9 cellular contexts compared by ENCODE assay signal in genomic region chr13:40639226-40639681, GRCh38. TPM values are rescaled to one million over a fixed set of nuclear protein-coding genes. Genes with fewer than 3 reads are reported as not detected.
DNase-seq lines count a peak whose midpoint lies in the region; ATAC-seq and TF ChIP-seq lines count a peak whose summit lies in the region.
"Had no signal": no experiment of that assay in that cellular context is flagged by ENCODE, and none has a peak within 500 bp of the region (broad histone marks: within the 10 kb centered on the region; RNA-seq: fewer than 3 reads in every experiment).

No MANE protein-coding gene starts in this region.

- H3K9me3 ChIP-seq in adrenal gland (replicated peaks in 1 of 3) (no peaks in the 10 kb centered on the region), left lung (no peaks in the 10 kb centered on the region), subcutaneous abdominal adipose tissue (ENCODE audit: control insufficient read depth in 5 of 5, low read length in 5 of 5) (no peaks in the 10 kb centered on the region)

- peak overlapping the region in 1 of 4 donors; percentile 5 for H3K4me3 ChIP-seq in adrenal gland
- no peak overlapping the region for H3K4me3 ChIP-seq in left lung
- H3K4me3 ChIP-seq in subcutaneous abdominal adipose tissue (ENCODE audit: low read depth in 1 of 5, low read length in 5 of 5): peak overlapping the region in 1 of 5 donors; percentile 34
- no peak overlapping the region for H3K4me3 ChIP-seq in H7 (ENCODE audit: insufficient read depth, low read depth, low read length)

- intact Hi-C loops in adrenal gland (cut with DNase I) (no loop called here), left lung (cut with DNase I) (no loop called here)

- no peaks in the 10 kb centered on the region for H3K27me3 ChIP-seq in adrenal gland
- H3K27me3 ChIP-seq in left lung: no peaks in the 10 kb centered on the region
- no peaks in the 10 kb centered on the region for H3K27me3 ChIP-seq in subcutaneous abdominal adipose tissue (ENCODE audit: control insufficient read depth in 5 of 5, insufficient read depth in 4 of 5, low read length in 5 of 5)
- no peaks in the 10 kb centered on the region for H3K27me3 ChIP-seq in H7 (ENCODE audit: control insufficient read depth, insufficient read depth, low read length)

- H3K4me1 ChIP-seq in adrenal gland (replicated peaks in 1 of 2) (peaks cover 29 to 45% of the 10 kb centered on the region in 2 donors), left lung (peaks cover 26 to 37% of the 10 kb centered on the region in 2 donors), subcutaneous abdominal adipose tissue (ENCODE audit: control insufficient read depth in 5 of 5, insufficient read depth in 5 of 5, low read length in 5 of 5) (peaks cover 17 to 64% (median 54%) of the 10 kb centered on the region in 5 donors)

- H3K9ac ChIP-seq in subcutaneous abdominal adipose tissue (ENCODE audit: low read length in 5 of 5): peak overlapping the region in 3 of 5 donors; percentile 2 to 33 (median 11)

- peak; percentile 89 for ATAC-seq in left lung

- WGBS in adrenal gland, 4 donors: 8 to 18% (median 15%) methylated on average over 4 of the region's 4 CpGs

- no peak for TF ChIP-seq POLR2A in adrenal gland (IDR thresholded peaks at IDR 0.05)

- TF ChIP-seq CTCF in adrenal gland (IDR thresholded peaks at IDR 0.05) (no peak), left lung (IDR thresholded peaks at IDR 0.05) (no peak)

- H3K36me3 ChIP-seq in adrenal gland (replicated peaks in 1 of 2) (no peaks in the 10 kb centered on the region), left lung (no peaks in the 10 kb centered on the region), subcutaneous abdominal adipose tissue (ENCODE audit: control insufficient read depth in 5 of 5, insufficient read depth in 5 of 5, low read length in 5 of 5) (no peaks in the 10 kb centered on the region), H7 (replicated peaks; ENCODE audit: control insufficient read depth, insufficient read depth, low read length) (no peaks in the 10 kb centered on the region)

- H3K27ac ChIP-seq in adrenal gland (peak overlapping the region in 4 of 5 donors; percentile 7 to 85 (median 77)), left lung (peak overlapping the region; percentile 45 to 62), subcutaneous abdominal adipose tissue (ENCODE audit: low read depth, low read length) (peak overlapping the region; percentile 91)
- H3K27ac ChIP-seq: 22Rv1 had no signal

- DNase-seq in DMS53 (lab: John Stamatoyannopoulos, UW): peak; percentile 43
- no peak for DNase-seq in DMS53 treated with DMSO at 0.1 percent for 48 hours (lab: John Stamatoyannopoulos, UW; ENCODE audit: unreplicated experiment)
- DNase-seq in adrenal gland: peak; percentile 61 to 82 (median 72)
- DNase-seq in left lung: peak in 1 of 2 donors; percentile 66
- no peak for DNase-seq in DMS114 treated with DMSO at 0.1 percent for 48 hours (lab: John Stamatoyannopoulos, UW; ENCODE audit: unreplicated experiment)
- DNase-seq in activated CD4-positive, alpha-beta T cell treated with anti-CD3 and anti-CD28 coated beads, Interleukin-2, amount 50 U/mL, for 4 hours: no peak
- no peak for DNase-seq in H7

RNA-seq across cellular contexts. Expression of gene FOXO1, which starts 27.2 kb away (rescaled TPM):
- total RNA-seq in adrenal gland (10 to 100 TPM; 17.2 to 35.4 (median 24.4) TPM), left lung (10 to 100 TPM; 19.3 to 24.0 TPM)
- polyA plus RNA-seq in adrenal gland: 10 to 100 TPM in 1 of 3 donors, 1 to 10 TPM in 2; 4.3 to 15.2 (median 4.4) TPM
- 24.3 and 34.0 TPM in 2 replicates for total RNA-seq in H7 (2014; rRNA removed; shearing (Covaris generic))

Comparison
In these comparisons a context has a peak if more than half of its experiments do, and no peak if none do; other contexts are left out.
1. DNase-seq: peak in DMS53 (single experiment) and adrenal gland (7 of 7); none in DMS53 treated with DMSO at 0.1 percent for 48 hours (single experiment), DMS114 treated with DMSO at 0.1 percent for 48 hours (single experiment), activated CD4-positive, alpha-beta T cell treated with anti-CD3 and anti-CD28 coated beads, Interleukin-2, amount 50 U/mL, for 4 hours (0 of 2) and H7 (single experiment).
2. Peak in every context shown above with its lines, with median percentiles within 50 percentile points of each other: H3K27ac ChIP-seq.